ENCODE assay signal across 8 cellular contexts in genomic region chr11:67269401-67270255, GRCh38. TPM values are rescaled to one million over a fixed set of nuclear protein-coding genes. Genes with fewer than 3 reads are reported as not detected.
DNase-seq lines count a peak whose midpoint lies in the region; ATAC-seq and TF ChIP-seq lines count a peak whose summit lies in the region.

No MANE protein-coding gene starts in this region.

- TF ChIP-seq CTCF in GM06990 (IDR thresholded peaks at IDR 0.05; ENCODE audit: insufficient read depth, low read length, poor library complexity, severe bottlenecking) (no peak), RWPE2 (IDR thresholded peaks at IDR 0.05; ENCODE audit: poor library complexity, severe bottlenecking) (no peak), esophagus squamous epithelium (IDR thresholded peaks at IDR 0.05) (no peak), SK-N-SH (IDR thresholded peaks at IDR 0.05) (no peak)

- peak overlapping the region; percentile 60 for H3K4me3 ChIP-seq in GM06990 (replicated peaks; ENCODE audit: low read depth, low read length)
- no peak overlapping the region for H3K4me3 ChIP-seq in RWPE2 (ENCODE audit: severe bottlenecking)
- peak overlapping the region; percentile 3 to 99 (median 95) for H3K4me3 ChIP-seq in esophagus squamous epithelium
- H3K4me3 ChIP-seq in SK-N-SH (ENCODE audit: low read depth in 2 of 2, low read length in 1 of 2): no peak overlapping the region

- no peak overlapping the region for H3K4me2 ChIP-seq in SK-N-SH

- peaks cover 68% of the 10 kb centered on the region for H3K79me2 ChIP-seq in SK-N-SH (ENCODE audit: insufficient read depth)

- H3K27me3 ChIP-seq in GM06990 (replicated peaks; ENCODE audit: control insufficient read depth, insufficient read depth, low read length): no peaks in the 10 kb centered on the region
- no peaks in the 10 kb centered on the region for H3K27me3 ChIP-seq in RWPE2 (ENCODE audit: insufficient read depth, poor library complexity, severe bottlenecking)
- H3K27me3 ChIP-seq in esophagus squamous epithelium: no peaks in the 10 kb centered on the region
- no peaks in the 10 kb centered on the region for H3K27me3 ChIP-seq in SK-N-SH (ENCODE audit: insufficient read depth)

- ATAC-seq in RWPE2 (ENCODE audit: low read depth): no peak

- H3K36me3 ChIP-seq in GM06990 (ENCODE audit: control insufficient read depth, insufficient read depth, low read length) (peaks cover 12% of the 10 kb centered on the region), RWPE2 (ENCODE audit: low read depth) (peaks cover 30% of the 10 kb centered on the region), esophagus squamous epithelium (peaks cover 8 to 45% (median 15%) of the 10 kb centered on the region in 3 donors), SK-N-SH (replicated peaks in 1 of 2; ENCODE audit: control insufficient read depth in 1 of 2, insufficient read depth in 2 of 2, low read length in 1 of 2) (peaks cover 0 to 8% of the 10 kb centered on the region in 2 experiments)

- no peak overlapping the region for H2AFZ ChIP-seq in SK-N-SH (ENCODE audit: low read depth)

- 15 to 18% methylated on average over 8 to 12 of the region's 15 CpGs for WGBS in esophagus squamous epithelium, 2 donors
- 90% methylated on average over 9 of the region's 15 CpGs for WGBS in SK-N-SH (ENCODE audit: low lambda C conversion rate)

- peak overlapping the region; percentile 83 for H3K27ac ChIP-seq in RWPE2 (ENCODE audit: poor library complexity, severe bottlenecking)
- H3K27ac ChIP-seq in esophagus squamous epithelium: peak overlapping the region; percentile 81 to 98 (median 95)
- no peak overlapping the region; a peak in 1 of 4 replicates for H3K27ac ChIP-seq in SK-N-SH (ENCODE audit: low read depth in 2 of 2, low read length in 1 of 2)

- H4K20me1 ChIP-seq in SK-N-SH (ENCODE audit: insufficient read depth): peaks cover 35% of the 10 kb centered on the region

- peak in 1 of 4 donors; percentile 10 for TF ChIP-seq POLR2A in esophagus squamous epithelium (IDR thresholded peaks at IDR 0.05)

- no peaks in the 10 kb centered on the region for H3K9me3 ChIP-seq in RWPE2 (ENCODE audit: severe bottlenecking)
- no peaks in the 10 kb centered on the region for H3K9me3 ChIP-seq in esophagus squamous epithelium
- H3K9me3 ChIP-seq in SK-N-SH: no peaks in the 10 kb centered on the region

- no peaks in the 10 kb centered on the region for H3F3A ChIP-seq in SK-N-SH (replicated peaks; ENCODE audit: insufficient read depth)

- H3K4me1 ChIP-seq in RWPE2 (ENCODE audit: insufficient read depth, poor library complexity, severe bottlenecking) (peaks cover 29% of the 10 kb centered on the region), esophagus squamous epithelium (peaks cover 83 to 93% (median 87%) of the 10 kb centered on the region in 3 donors), SK-N-SH (ENCODE audit: control insufficient read depth in 1 of 2, insufficient read depth in 2 of 2, low read depth in 1 of 2, low read length in 1 of 2) (peaks cover 4 to 23% of the 10 kb centered on the region in 2 experiments; a peak in 2 of 4 replicates)

- DNase-seq in GM06990 (ENCODE audit: extremely low read depth, insufficient read length) (no peak), RWPE2 (ENCODE audit: low spot score) (peak; percentile 38), esophagus squamous epithelium (lab: John Stamatoyannopoulos, UW) (no peak), posterior vena cava (ENCODE audit: low spot score) (peak; percentile 78), COR-L47 (lab: John Stamatoyannopoulos, UW) (no peak), SK-N-SH (no peak), LoVo (ENCODE audit: low spot score) (no peak)
- DNase-seq in stimulated activated CD4-positive, alpha-beta T cell treated with anti-CD3 and anti-CD28 coated beads, Interleukin-4, amount 100 ng/mL, for 24 hours: no peak

- intact Hi-C loops in esophagus squamous epithelium (cut with DNase I): loop anchor here (5.0 kb wide), 1 partner anchor 48 kb away; no protein-coding TSS in a partner anchor
- intact Hi-C loops in posterior vena cava (cut with DNase I): loop anchor here (5.0 kb wide), 3 partner anchors 108 to 123 kb away; partner anchors contain the start of gene RAD9A (in 1 of the 2)

- TF ChIP-seq RAD21 in SK-N-SH (IDR thresholded peaks at IDR 0.05; ENCODE audit: low read length): no peak

- H3K9me2 ChIP-seq in SK-N-SH: no peaks in the 10 kb centered on the region

- TF ChIP-seq EP300 in SK-N-SH (IDR thresholded peaks at IDR 0.05; ENCODE audit: borderline replicate concordance in 1 of 2, low read depth in 1 of 2, low read length in 1 of 2): no peak

- H3K9ac ChIP-seq in SK-N-SH: no peak overlapping the region

- CTCF ChIA-PET in SK-N-SH (lab: Yijun Ruan, JAX): interaction anchor here (1.0 to 10.0 kb wide), 5 partner anchors 8 to 76 kb away, joined by 3 to 274 read pairs (median 5); partner anchors contain the start of genes ANKRD13D and SSH3

- POLR2A ChIA-PET in SK-N-SH (lab: Yijun Ruan, JAX): interaction anchor here (1.0 kb wide), 1 partner anchor 16 kb away, joined by 3 read pairs; no protein-coding TSS in a partner anchor

TF ChIP-seq in SK-N-SH, 30 proteins besides CTCF, POLR2A, EP300 and RAD21 (continues in another document):
- no peak for TF ChIP-seq POLR2AphosphoS5 (IDR thresholded peaks at IDR 0.05; ENCODE audit: low read depth, low read length)
- TF ChIP-seq PBX3 (IDR thresholded peaks at IDR 0.05): no peak
- TF ChIP-seq USF1 (IDR thresholded peaks at IDR 0.05; ENCODE audit: borderline replicate concordance, low read depth): no peak
- TF ChIP-seq TAF1 (IDR thresholded peaks at IDR 0.05; ENCODE audit: borderline replicate concordance, low read depth, low read length): no peak
- TF ChIP-seq MEF2A (IDR thresholded peaks at IDR 0.05; ENCODE audit: borderline replicate concordance, low read depth): no peak
- TF ChIP-seq NRF1 (IDR thresholded peaks at IDR 0.05; ENCODE audit: low read depth, low read length): no peak
- TF ChIP-seq FOSL2 (IDR thresholded peaks at IDR 0.05; ENCODE audit: borderline replicate concordance, low read depth): no peak
- no peak for TF ChIP-seq GABPA (IDR thresholded peaks at IDR 0.05; ENCODE audit: low read depth)
- no peak for TF ChIP-seq JUND (IDR thresholded peaks at IDR 0.05)
- no peak for TF ChIP-seq RCOR1 (IDR thresholded peaks at IDR 0.05; ENCODE audit: low read length)
- no peak for TF ChIP-seq REST (IDR thresholded peaks at IDR 0.05; ENCODE audit: low read depth, low read length)
- no peak for TF ChIP-seq EZH2phosphoT487 (IDR thresholded peaks at IDR 0.05; ENCODE audit: borderline replicate concordance, low read depth)
- no peak for TF ChIP-seq YY1 (IDR thresholded peaks at IDR 0.05; ENCODE audit: low read depth)

RNA-seq across cellular contexts. Expression of gene GRK2, which starts 3.4 kb away (rescaled TPM):
- total RNA-seq in esophagus squamous epithelium (10 to 100 TPM; 54.1 to 93.2 (median 68.5) TPM), posterior vena cava (10 to 100 TPM; 50.4 to 58.2 TPM)
- polyA plus RNA-seq in SK-N-SH (2012; rRNA removed): 44.6 and 48.5 TPM in 2 replicates
- polyA plus RNA-seq in SK-N-SH (2012; cell fraction: cytosol; rRNA removed): 19.5 and 33.5 TPM in 2 replicates
- 106 and 118 TPM in 2 replicates for polyA plus RNA-seq in SK-N-SH (2012; cell fraction: nucleus; rRNA removed)

RNA-seq across cellular contexts. Expression of gene ANKRD13D, which starts 19.5 kb away (rescaled TPM):
- total RNA-seq in esophagus squamous epithelium: 10 to 100 TPM; 27.4 to 50.6 (median 41.6) TPM
- 10 to 100 TPM; 40.7 to 42.8 TPM for total RNA-seq in posterior vena cava
- 50.2 and 51.4 TPM in 2 replicates for polyA plus RNA-seq in SK-N-SH (2012; rRNA removed)
- polyA plus RNA-seq in SK-N-SH (2012; cell fraction: cytosol; rRNA removed): 17.8 and 26.1 TPM in 2 replicates
- 163 and 206 TPM in 2 replicates for polyA plus RNA-seq in SK-N-SH (2012; cell fraction: nucleus; rRNA removed)

RNA-seq across cellular contexts. Expression of gene SSH3, which starts 33.7 kb away (rescaled TPM):
- total RNA-seq in esophagus squamous epithelium (10 to 100 TPM; 51.4 to 78.4 (median 64.8) TPM), posterior vena cava (10 to 100 TPM; 23.5 to 26.2 TPM)
- polyA plus RNA-seq in SK-N-SH (2012; rRNA removed): 13.5 and 17.1 TPM in 2 replicates
- 4.0 and 7.0 TPM in 2 replicates for polyA plus RNA-seq in SK-N-SH (2012; cell fraction: cytosol; rRNA removed)
- 73.4 and 77.8 TPM in 2 replicates for polyA plus RNA-seq in SK-N-SH (2012; cell fraction: nucleus; rRNA removed)

Comparison
In these comparisons a context has a peak if more than half of its experiments do, and no peak if none do; other contexts are left out.
1. DNase-seq: peak in RWPE2 (single experiment) and posterior vena cava (single experiment); none in GM06990 (single experiment), esophagus squamous epithelium (single experiment), stimulated activated CD4-positive, alpha-beta T cell treated with anti-CD3 and anti-CD28 coated beads, Interleukin-4, amount 100 ng/mL, for 24 hours (single experiment), COR-L47 (single experiment), SK-N-SH (single experiment) and LoVo (single experiment).
2. H3K4me3 ChIP-seq: peak in GM06990 (single experiment) and esophagus squamous epithelium (4 of 4); none in RWPE2 (single experiment) and SK-N-SH (0 of 2).
3. H3K27ac ChIP-seq: peak in RWPE2 (single experiment) and esophagus squamous epithelium (4 of 4); none in SK-N-SH (0 of 2).